Comparison of ENCODE assay signal across 9 cellular contexts in genomic region chr18:46950064-46950656, GRCh38. TPM values are rescaled to one million over a fixed set of nuclear protein-coding genes. Genes with fewer than 3 reads are reported as not detected.
A peak's percentile ranks its signal among the peaks of the same experiment; 100 is the strongest.
DNase-seq lines count a peak whose midpoint lies in the region; ATAC-seq and TF ChIP-seq lines count a peak whose summit lies in the region.
"Had no signal": no experiment of that assay in that cellular context is flagged by ENCODE, and none has a peak within 500 bp of the region (broad histone marks: within the 10 kb centered on the region; RNA-seq: fewer than 3 reads in every experiment).

No MANE protein-coding gene starts in this region.

- no peak overlapping the region for H3K4me2 ChIP-seq in DND-41 (ENCODE audit: insufficient read depth, low read length)

- no peak overlapping the region for H2AFZ ChIP-seq in DND-41 (ENCODE audit: low read depth, low read length)

- DNase-seq in DND-41 (no peak), SK-MEL-5 (ENCODE audit: low read depth, low spot score) (peak; percentile 49), left kidney (ENCODE audit: low read depth, low spot score) (peak; percentile 50), C1 segment of cervical spinal cord (lab: John Stamatoyannopoulos, UW) (no peak), body of pancreas (no peak)
- peak; percentile 11 for DNase-seq in Jurkat, Clone E6-1 (ENCODE audit: low read depth, low spot score)
- no peak for DNase-seq in stimulated activated CD4-positive, alpha-beta T cell treated with anti-CD3 and anti-CD28 coated beads, Interleukin-1b, Interleukin-23, amount 100 ng/mL, for 48 hours
- DNase-seq in activated naive CD4-positive, alpha-beta T cell treated with anti-CD3 and anti-CD28 coated beads, Interleukin-2, amount 50 U/mL, for 16 hours = no peak
- DNase-seq: activated CD4-positive, CD25-positive, alpha-beta regulatory T cell treated with anti-CD3 and anti-CD28 coated beads, Interleukin-2, amount 50 U/mL, for 72 hours had no signal

- H3K36me3 ChIP-seq in DND-41 (ENCODE audit: insufficient read depth, low read length) (no peaks in the 10 kb centered on the region), body of pancreas (replicated peaks in 1 of 2; ENCODE audit: insufficient read depth in 1 of 2, low read depth in 2 of 2) (no peaks in the 10 kb centered on the region)

- no peaks in the 10 kb centered on the region for H3K79me2 ChIP-seq in DND-41 (ENCODE audit: insufficient read depth, low read length)

- no peak for TF ChIP-seq POLR2A in body of pancreas (IDR thresholded peaks at IDR 0.05)

- intact Hi-C loops in body of pancreas (cut with DNase I) = no loop called here

- in situ Hi-C loops in SK-MEL-5 (cut with HindIII; ENCODE audit: low pct_unique_long_range_greater_than_20kb, low sequenced_read_pairs) = no loop called here

- 52 to 58% methylated on average over 5 of the region's 5 CpGs for WGBS in body of pancreas, 2 donors

- H4K20me1 ChIP-seq in DND-41 (ENCODE audit: insufficient read depth, low read length) = no peaks in the 10 kb centered on the region

- H3K4me3 ChIP-seq in DND-41 (ENCODE audit: low read depth in 1 of 2, low read length in 2 of 2) (no peak overlapping the region), body of pancreas (no peak overlapping the region)
- no peak overlapping the region for H3K4me3 ChIP-seq in Jurkat, Clone E6-1 (ENCODE audit: low read length)

- no peaks in the 10 kb centered on the region for H3K9me3 ChIP-seq in DND-41 (ENCODE audit: insufficient read depth, low read length, severe bottlenecking)
- no peaks in the 10 kb centered on the region for H3K9me3 ChIP-seq in body of pancreas

- H3K27ac ChIP-seq in DND-41 (ENCODE audit: low read length) (no peak overlapping the region), body of pancreas (no peak overlapping the region)

- H3K4me1 ChIP-seq in DND-41 (ENCODE audit: insufficient read depth, low read length) (no peaks in the 10 kb centered on the region), body of pancreas (peaks cover 4% of the 10 kb centered on the region)

- no peak overlapping the region for H3K9ac ChIP-seq in DND-41 (ENCODE audit: low read depth, low read length)

- TF ChIP-seq CTCF in DND-41 (IDR thresholded peaks at IDR 0.05; ENCODE audit: borderline replicate concordance, extremely low read depth, low read length, poor library complexity, severe bottlenecking) (peak; percentile 65), body of pancreas (IDR thresholded peaks at IDR 0.05) (peak in 3 of 7 experiments; percentile 11 to 23 (median 19))

- H3K27me3 ChIP-seq in DND-41 (ENCODE audit: insufficient read depth, low read length, poor library complexity) (peaks cover 15% of the 10 kb centered on the region), body of pancreas (no peaks in the 10 kb centered on the region)

- ATAC-seq in DND-41 (ENCODE audit: insufficient read depth, low read depth) (peak; percentile 50; the same call in 1 of the 3 replicates), body of pancreas (no peak)

RNA-seq across cellular contexts. Expression of gene KATNAL2, which starts 32.8 kb away (rescaled TPM):
- 5.3 TPM for polyA plus RNA-seq in Jurkat, Clone E6-1 (2012; ENCODE audit: insufficient read depth, insufficient read length)
- 9.5 and 10.0 TPM in 2 replicates for total RNA-seq in SK-MEL-5 (2014; rRNA removed; shearing (Covaris generic))
- polyA plus RNA-seq in SK-MEL-5 (2015; cell fraction: cytosol; rRNA removed) = 4.2 and 5.3 TPM in 2 replicates
- 94.8 and 119 TPM in 2 replicates for polyA plus RNA-seq in SK-MEL-5 (2015; cell fraction: nucleus; rRNA removed)
- total RNA-seq in body of pancreas = 10 to 100 TPM in 1 of 2 donors, 1 to 10 TPM in 1; 1.8 to 12.2 TPM

RNA-seq across cellular contexts. Expression of gene PIAS2, which starts 32.9 kb away (rescaled TPM):
- polyA plus RNA-seq in Jurkat, Clone E6-1 (2012; ENCODE audit: insufficient read depth, insufficient read length) = 23.8 TPM
- total RNA-seq in SK-MEL-5 (2014; rRNA removed; shearing (Covaris generic)) = 29.0 and 32.3 TPM in 2 replicates
- polyA plus RNA-seq in SK-MEL-5 (2015; cell fraction: cytosol; rRNA removed) = 14.7 and 16.8 TPM in 2 replicates
- polyA plus RNA-seq in SK-MEL-5 (2015; cell fraction: nucleus; rRNA removed) = 33.1 and 38.1 TPM in 2 replicates
- 10 to 100 TPM; 12.5 to 15.6 TPM for total RNA-seq in body of pancreas

Comparison
In these comparisons a context has a peak if more than half of its experiments do, and no peak if none do; other contexts are left out.
1. DNase-seq: peak in Jurkat, Clone E6-1 (single experiment), SK-MEL-5 (single experiment) and left kidney (single experiment); none in DND-41 (single experiment), C1 segment of cervical spinal cord (0 of 14), body of pancreas (0 of 4), stimulated activated CD4-positive, alpha-beta T cell treated with anti-CD3 and anti-CD28 coated beads, Interleukin-1b, Interleukin-23, amount 100 ng/mL, for 48 hours (single experiment) and activated naive CD4-positive, alpha-beta T cell treated with anti-CD3 and anti-CD28 coated beads, Interleukin-2, amount 50 U/mL, for 16 hours (single experiment).